27 cellular contexts compared by ENCODE assay signal in the genomic region with DNA sequence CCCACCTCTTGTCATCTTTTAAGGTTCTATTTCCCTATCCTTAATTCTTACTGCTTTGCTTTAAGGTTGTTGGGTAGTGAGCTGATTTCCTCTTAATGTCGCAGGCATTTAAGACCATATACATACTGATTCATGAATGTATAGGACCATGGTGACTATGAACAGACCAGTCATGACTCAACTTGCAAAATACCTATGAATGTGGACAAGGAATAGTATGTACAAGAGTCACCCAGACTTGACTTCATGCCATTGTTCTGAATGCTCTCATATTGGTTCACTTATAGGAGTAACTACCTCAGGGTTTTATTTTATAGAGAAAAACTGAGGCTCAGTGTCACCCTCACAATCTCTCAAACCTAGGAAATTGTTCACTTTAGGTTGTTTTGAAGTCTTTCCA. TPM values are rescaled to one million over a fixed set of nuclear protein-coding genes. Genes with fewer than 3 reads are reported as not detected.
DNase-seq lines count a peak whose midpoint lies in the region; ATAC-seq and TF ChIP-seq lines count a peak whose summit lies in the region.
"Had no signal": no experiment of that assay in that cellular context is flagged by ENCODE, and none has a peak within 500 bp of the region (broad histone marks: within the 10 kb centered on the region; RNA-seq: fewer than 3 reads in every experiment).

No MANE protein-coding gene starts in this region.

- TF ChIP-seq CTCF in AG10803 (conservative IDR thresholded peaks at IDR 0.05; ENCODE audit: low read length) = no peak
- TF ChIP-seq CTCF in astrocyte of the spinal cord (IDR thresholded peaks at IDR 0.05; ENCODE audit: low read depth, low read length) = no peak
- TF ChIP-seq CTCF in foreskin keratinocyte (conservative IDR thresholded peaks at IDR 0.05) = no peak
- no peak for TF ChIP-seq CTCF in gastroesophageal sphincter (IDR thresholded peaks at IDR 0.05)

- ATAC-seq in foreskin keratinocyte = peak; percentile 82
- ATAC-seq in gastroesophageal sphincter = no peak
- ATAC-seq: activated CD8-positive, alpha-beta T cell treated with anti-CD3 and anti-CD28 coated beads, Interleukin-2, amount 10 ng/mL, durations not matched to agents 7 days and 5 days; left lobe of liver had no signal

- no peaks in the 10 kb centered on the region for H3K9me3 ChIP-seq in gastroesophageal sphincter
- H3K9me3 ChIP-seq: prostate gland, sigmoid colon, SK-N-SH, testis had no signal

- in situ Hi-C loops in astrocyte of the spinal cord (cut with HindIII; ENCODE audit: low sequenced_read_pairs) = no loop called here

- no peak overlapping the region for H3K27ac ChIP-seq in foreskin keratinocyte
- H3K27ac ChIP-seq in gastroesophageal sphincter = no peak overlapping the region
- H3K27ac ChIP-seq: prostate gland, sigmoid colon, testis had no signal

- no peak for TF ChIP-seq POLR2A in gastroesophageal sphincter (IDR thresholded peaks at IDR 0.05)

- DNase-seq in AG10803 (ENCODE audit: low read depth) = peak; percentile 25
- DNase-seq in HT1080 (ENCODE audit: low read depth) = peak; percentile 22
- DNase-seq in astrocyte of the spinal cord (ENCODE audit: low read depth, low spot score) = peak; percentile 4
- DNase-seq in foreskin keratinocyte = peak; percentile 83 to 94
- no peak for DNase-seq in NOMO-1 (lab: John Stamatoyannopoulos, UW; ENCODE audit: unreplicated experiment in 2 of 2)
- DNase-seq in NOMO-1 treated with dmso at 0.1 percent for 144 hours (lab: John Stamatoyannopoulos, UW; ENCODE audit: unreplicated experiment) = no peak
- DNase-seq in GOT3 (lab: John Stamatoyannopoulos, UW) = no peak
- DNase-seq: activated CD4-positive, CD25-positive, alpha-beta regulatory T cell treated with anti-CD3 and anti-CD28 coated beads, Interleukin-2, amount 50 U/mL, for 72 hours; activated CD8-positive, alpha-beta T cell treated with anti-CD3 and anti-CD28 coated beads, Interleukin-2, amount 10 ng/mL, durations not matched to agents 7 days and 5 days; activated gamma-delta T cell treated with Interleukin-2 at 50 U/mL for 16 hours; AML-193; CD4-positive, alpha-beta T cell; effector CD4-positive, alpha-beta T cell; hypothalamus; immature natural killer cell; NCI-H1092 treated with DMSO at 0.1 percent for 48 hours; NCI-H1930; NCI-H226; RPMI8226; sigmoid colon; SK-N-SH; stimulated activated CD4-positive, alpha-beta T cell treated with anti-CD3 and anti-CD28 coated beads, Interleukin-15, amount 100 ng/mL, for 24 hours; stimulated activated naive CD4-positive, alpha-beta T cell treated with Interleukin-2 at 50 U/mL for 16 hours; testis had no signal

- H3K4me1 ChIP-seq in foreskin keratinocyte (peaks cover 24% of the 10 kb centered on the region), gastroesophageal sphincter (no peaks in the 10 kb centered on the region)
- H3K4me1 ChIP-seq: prostate gland, sigmoid colon, testis had no signal

- no peak overlapping the region for H3K4me3 ChIP-seq in AG10803 (ENCODE audit: low read length)
- no peak overlapping the region for H3K4me3 ChIP-seq in astrocyte of the spinal cord (ENCODE audit: low read depth, low read length)
- no peak overlapping the region for H3K4me3 ChIP-seq in gastroesophageal sphincter
- H3K4me3 ChIP-seq: prostate gland, sigmoid colon, testis had no signal

- no peaks in the 10 kb centered on the region for H3K36me3 ChIP-seq in gastroesophageal sphincter
- H3K36me3 ChIP-seq: prostate gland, sigmoid colon had no signal

- H3K27me3 ChIP-seq in foreskin keratinocyte = no peaks in the 10 kb centered on the region
- H3K27me3 ChIP-seq in gastroesophageal sphincter = no peaks in the 10 kb centered on the region
- H3K27me3 ChIP-seq: sigmoid colon, testis had no signal

- WGBS in gastroesophageal sphincter (ENCODE audit: low coverage in 1 of 2), 2 donors = 83 to 93% methylated on average over 1 of the region's 1 CpG

- TF ChIP-seq EP300 in gastroesophageal sphincter (IDR thresholded peaks at IDR 0.05) = no peak

RNA-seq across cellular contexts. Expression of a gene that starts 44.3 kb away (rescaled TPM):
- 2.4 and 8.1 TPM in 2 replicates for total RNA-seq in HT1080 (2014; rRNA removed; shearing (Covaris generic))
- polyA plus RNA-seq in HT1080 (2015; cell fraction: cytosol; rRNA removed) = 21.5 and 25.5 TPM in 2 replicates
- 23.1 and 24.1 TPM in 2 replicates for polyA plus RNA-seq in HT1080 (2015; cell fraction: nucleus; rRNA removed)
- 26.9 and 34.0 TPM in 2 replicates for total RNA-seq in foreskin keratinocyte
- 8.5 and 13.9 TPM in 2 replicates for polyA plus RNA-seq in foreskin keratinocyte
- total RNA-seq in gastroesophageal sphincter = 10 to 100 TPM; 19.3 to 27.1 (median 22.4) TPM

Comparison
In these comparisons a context has a peak if more than half of its experiments do, and no peak if none do; other contexts are left out.
1. DNase-seq: peak in AG10803 (single experiment), HT1080 (single experiment), astrocyte of the spinal cord (single experiment) and foreskin keratinocyte (2 of 2); none in NOMO-1 (0 of 2), NOMO-1 treated with dmso at 0.1 percent for 144 hours (single experiment) and GOT3 (single experiment).